Comparison of ENCODE assay signal across 8 cellular contexts in the genomic region with DNA sequence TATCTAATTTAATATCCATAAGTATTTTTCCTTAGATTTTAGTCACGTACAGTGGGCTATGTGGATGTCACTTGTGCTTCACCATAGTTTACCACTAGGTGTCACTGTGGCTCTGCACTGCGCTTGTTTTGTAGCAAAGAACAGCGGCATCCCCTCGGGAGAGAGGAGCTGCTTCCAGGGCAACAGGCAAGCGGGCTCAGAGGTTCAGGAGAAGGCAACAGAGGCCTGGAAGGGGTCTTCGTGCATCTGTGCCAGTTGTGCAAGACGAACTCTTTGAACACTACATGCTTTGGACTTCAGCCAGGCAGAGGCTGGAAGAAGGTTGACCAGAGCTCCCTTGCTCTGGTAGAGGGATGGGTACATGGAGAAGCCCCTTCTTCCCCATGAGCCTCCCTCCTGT. TPM values are rescaled to one million over a fixed set of nuclear protein-coding genes. Genes with fewer than 3 reads are reported as not detected.
DNase-seq lines count a peak whose midpoint lies in the region; ATAC-seq lines count a peak whose summit lies in the region.

No MANE protein-coding gene starts in this region.

- H3K4me2 ChIP-seq in mesendoderm (ENCODE audit: low read length) = no peak overlapping the region

- no peaks in the 10 kb centered on the region for H3K79me1 ChIP-seq in mesendoderm (ENCODE audit: low read length)

- no peak overlapping the region for H3K4ac ChIP-seq in mesendoderm (ENCODE audit: low read depth, low read length)

- no peak overlapping the region for H3K9ac ChIP-seq in mesendoderm (ENCODE audit: low read length)

- DNase-seq in EH (ENCODE audit: low read depth) (peak; percentile 83), NCI-H82 (lab: John Stamatoyannopoulos, UW) (peak; percentile 94), mesendoderm (peak; percentile 82)
- peak; percentile 74 to 79 for DNase-seq in activated CD4-positive, alpha-beta T cell treated with anti-CD3 and anti-CD28 coated beads, Interleukin-2, amount 50 U/mL, for 48 hours
- peak; percentile 70 for DNase-seq in effector CD4-positive, alpha-beta T cell
- peak; percentile 37 to 39 for DNase-seq in stimulated activated CD8-positive, alpha-beta memory T cell treated with anti-CD3 and anti-CD28 coated beads, Interleukin-2, amount 100 ng/mL, for 1 hour (ENCODE audit: low read depth in 2 of 2)

- no peak overlapping the region for H2BK120ac ChIP-seq in mesendoderm (ENCODE audit: low read depth, low read length)

- no peak overlapping the region for H2BK15ac ChIP-seq in mesendoderm (replicated peaks; ENCODE audit: low read depth)

- WGBS in mesendoderm (ENCODE audit: extremely low coverage, insufficient coverage, low lambda C conversion rate) = no CpG with 5 or more reads among the region's 7 CpGs

- H3K56ac ChIP-seq in mesendoderm (ENCODE audit: low read length) = no peak overlapping the region

- peak; percentile 50 for ATAC-seq in HG03521 (IDR thresholded peaks at IDR 0.05; ENCODE audit: unreplicated experiment)
- no peak for ATAC-seq in GM18868 (IDR thresholded peaks at IDR 0.05; ENCODE audit: unreplicated experiment)

- no peak overlapping the region for H3K4me3 ChIP-seq in mesendoderm (ENCODE audit: low read length)

- no peak overlapping the region for H3K18ac ChIP-seq in mesendoderm (ENCODE audit: low read length)

- no peaks in the 10 kb centered on the region for H3K36me3 ChIP-seq in mesendoderm (ENCODE audit: control insufficient read depth, insufficient read depth, low read length)

- H4K5ac ChIP-seq in mesendoderm (ENCODE audit: low read length) = no peak overlapping the region

- no peak overlapping the region for H4K8ac ChIP-seq in mesendoderm (ENCODE audit: low read depth, low read length)

- no peak overlapping the region for H2AK5ac ChIP-seq in mesendoderm (ENCODE audit: low read length)

- H3K27me3 ChIP-seq in mesendoderm (ENCODE audit: insufficient read depth, low read length, poor library complexity) = no peaks in the 10 kb centered on the region

- H3K79me2 ChIP-seq in mesendoderm (ENCODE audit: control insufficient read depth, insufficient read depth, low read length) = no peaks in the 10 kb centered on the region

- no peak overlapping the region for H3K27ac ChIP-seq in mesendoderm (ENCODE audit: low read depth, low read length)

- no peak overlapping the region for H2BK5ac ChIP-seq in mesendoderm (ENCODE audit: low read length)

- no peak overlapping the region for H3K23ac ChIP-seq in mesendoderm (ENCODE audit: low read length)

- peaks cover 2% of the 10 kb centered on the region for H3K4me1 ChIP-seq in mesendoderm (ENCODE audit: control insufficient read depth, low read depth, low read length)

RNA-seq across cellular contexts. Expression of gene CYB561, which starts 20.6 kb away (rescaled TPM):
- 25.0 TPM for polyA plus RNA-seq in mesendoderm (2013, experiment 1 of 2)
- 24.4 TPM for polyA plus RNA-seq in mesendoderm (2013, experiment 2 of 2)

RNA-seq across cellular contexts. Expression of gene ACE, which starts 51.4 kb away (rescaled TPM):
- polyA plus RNA-seq in mesendoderm (2013, experiment 1 of 2) = 1.1 TPM
- polyA plus RNA-seq in mesendoderm (2013, experiment 2 of 2) = 1.2 TPM

Comparison
In these comparisons a context has a peak if more than half of its experiments do, and no peak if none do; other contexts are left out.
1. DNase-seq: peak in every context shown above with its lines; median percentile 94 in NCI-H82; 83 in EH; 82 in mesendoderm; 76 in activated CD4-positive, alpha-beta T cell treated with anti-CD3 and anti-CD28 coated beads, Interleukin-2, amount 50 U/mL, for 48 hours; 70 in effector CD4-positive, alpha-beta T cell; 38 in stimulated activated CD8-positive, alpha-beta memory T cell treated with anti-CD3 and anti-CD28 coated beads, Interleukin-2, amount 100 ng/mL, for 1 hour.